23 cellular contexts compared by ENCODE assay signal in the genomic region with DNA sequence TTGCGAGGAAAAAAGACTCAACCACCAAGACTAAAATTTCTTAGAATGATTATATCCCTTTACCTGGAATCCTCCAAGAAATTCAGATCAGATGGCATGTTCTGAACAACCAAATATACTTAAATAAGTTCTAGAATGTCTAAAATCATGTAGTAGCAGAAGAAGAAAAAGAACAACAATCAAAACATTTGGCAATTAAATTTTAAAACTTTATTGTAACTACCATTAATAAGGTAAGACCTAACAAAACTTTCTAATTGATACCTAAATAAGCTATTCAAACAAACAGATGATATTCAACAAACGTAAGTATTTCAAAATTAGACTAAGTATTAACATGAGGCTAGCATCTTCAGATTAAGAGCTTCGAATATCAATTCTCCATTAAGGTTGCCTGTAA. TPM values are rescaled to one million over a fixed set of nuclear protein-coding genes. Genes with fewer than 3 reads are reported as not detected.
DNase-seq lines count a peak whose midpoint lies in the region; ATAC-seq, FAIRE-seq and TF ChIP-seq lines count a peak whose summit lies in the region.
"Had no signal": no experiment of that assay in that cellular context is flagged by ENCODE, and none has a peak within 500 bp of the region (broad histone marks: within the 10 kb centered on the region; RNA-seq: fewer than 3 reads in every experiment).

No MANE protein-coding gene starts in this region.

- no peaks in the 10 kb centered on the region for H3K27me3 Mint-ChIP-seq in activated CD4-positive, alpha-beta T cell treated with anti-CD3 and anti-CD28 coated beads, Interleukin-2, amount 10 ng/mL, durations not matched to agents 7 days and 5 days
- no peaks in the 10 kb centered on the region for H3K27me3 Mint-ChIP-seq in activated CD4-positive, alpha-beta T cell treated with anti-CD3 and anti-CD28 coated beads for 36 hours
- H3K27me3 Mint-ChIP-seq in activated CD8-positive, alpha-beta T cell treated with anti-CD3 and anti-CD28 coated beads for 36 hours = no peaks in the 10 kb centered on the region
- H3K27me3 Mint-ChIP-seq: stimulated activated naive CD8-positive, alpha-beta T cell treated with anti-CD3 and anti-CD28 coated beads, Interleukin-15, Interleukin-2, amounts not matched to agents 100 ng/mL and 50 ng/mL, for 24 hours had no signal

- H3K36me3 ChIP-seq in DOHH2 (ENCODE audit: control insufficient read depth, low read length) (peaks cover 51% of the 10 kb centered on the region), keratinocyte (ENCODE audit: control insufficient read depth in 2 of 2, extremely low read depth in 1 of 2, insufficient read depth in 2 of 2, low read length in 2 of 2) (no peaks in the 10 kb centered on the region)
- H3K36me3 ChIP-seq: gastroesophageal sphincter, prostate gland, upper lobe of right lung had no signal

- no peaks in the 10 kb centered on the region; the same call in 1 of the 2 replicates for H3F3A ChIP-seq in DOHH2 (ENCODE audit: control insufficient read depth, insufficient read depth)

- no peak for FAIRE-seq in keratinocyte (lab: Jason Lieb, UNC)
- FAIRE-seq: GM12891, TTC549 had no signal

- H3K9me2 ChIP-seq in DOHH2 (replicated peaks; ENCODE audit: control insufficient read depth, low read length) = no peaks in the 10 kb centered on the region

- H3K9me1 ChIP-seq in keratinocyte (ENCODE audit: control insufficient read depth, extremely low read depth, insufficient read depth, low read length) = no peaks in the 10 kb centered on the region

- peak overlapping the region; percentile 34 for H3K4me3 Mint-ChIP-seq in activated CD4-positive, alpha-beta T cell treated with anti-CD3 and anti-CD28 coated beads, Interleukin-2, amount 10 ng/mL, durations not matched to agents 7 days and 5 days
- no peak overlapping the region for H3K4me3 Mint-ChIP-seq in activated CD4-positive, alpha-beta T cell treated with anti-CD3 and anti-CD28 coated beads for 36 hours
- peak overlapping the region; percentile 32 for H3K4me3 Mint-ChIP-seq in activated CD8-positive, alpha-beta T cell treated with anti-CD3 and anti-CD28 coated beads for 36 hours

- H3K27me3 ChIP-seq in DOHH2 (ENCODE audit: control insufficient read depth, low read length) = no peaks in the 10 kb centered on the region
- no peaks in the 10 kb centered on the region for H3K27me3 ChIP-seq in keratinocyte (ENCODE audit: control insufficient read depth, extremely low read depth, insufficient read depth, low read length)
- H3K27me3 ChIP-seq: gastroesophageal sphincter, upper lobe of right lung had no signal

- H3K79me2 ChIP-seq in DOHH2 (ENCODE audit: control insufficient read depth, low read length) (peaks cover 98% of the 10 kb centered on the region), keratinocyte (ENCODE audit: control insufficient read depth, insufficient read depth, low read length) (peaks cover 91% of the 10 kb centered on the region)

- H3K36me3 Mint-ChIP-seq in activated CD4-positive, alpha-beta T cell treated with anti-CD3 and anti-CD28 coated beads, Interleukin-2, amount 10 ng/mL, durations not matched to agents 7 days and 5 days (ENCODE audit: low read depth) = peaks cover 9% of the 10 kb centered on the region
- peaks cover 13% of the 10 kb centered on the region for H3K36me3 Mint-ChIP-seq in activated CD4-positive, alpha-beta T cell treated with anti-CD3 and anti-CD28 coated beads for 36 hours (ENCODE audit: low read depth)
- peaks cover 11% of the 10 kb centered on the region for H3K36me3 Mint-ChIP-seq in activated CD8-positive, alpha-beta T cell treated with anti-CD3 and anti-CD28 coated beads for 36 hours (ENCODE audit: low read depth)

- ATAC-seq in activated CD4-positive, alpha-beta T cell treated with anti-CD3 and anti-CD28 coated beads for 36 hours = no peak
- no peak for ATAC-seq in activated CD8-positive, alpha-beta T cell treated with anti-CD3 and anti-CD28 coated beads for 36 hours
- ATAC-seq in HG02642 (IDR thresholded peaks at IDR 0.05; ENCODE audit: poor library complexity, unreplicated experiment) (no peak), GM19463 (IDR thresholded peaks at IDR 0.05; ENCODE audit: unreplicated experiment) (no peak)
- ATAC-seq: gastroesophageal sphincter, left colon, SK-N-SH treated with all-trans-retinoic acid at 6 μM for 48 hours, upper lobe of right lung had no signal

- H4K20me1 ChIP-seq in DOHH2 (ENCODE audit: control insufficient read depth, insufficient read depth, low read depth, low read length) (peaks cover 3% of the 10 kb centered on the region; the same call in 1 of the 2 replicates), keratinocyte (ENCODE audit: control insufficient read depth, extremely low read depth, insufficient read depth, low read length) (no peaks in the 10 kb centered on the region)

- H3K9me3 ChIP-seq in DOHH2 (ENCODE audit: control insufficient read depth, insufficient read depth, low read length) (no peaks in the 10 kb centered on the region), keratinocyte (ENCODE audit: control insufficient read depth, low read depth, low read length) (no peaks in the 10 kb centered on the region)
- H3K9me3 ChIP-seq: gastroesophageal sphincter, prostate gland, upper lobe of right lung had no signal

- H3K4me2 ChIP-seq in DOHH2 (ENCODE audit: low read length) (peak overlapping the region; percentile 80), keratinocyte (ENCODE audit: control insufficient read depth, extremely low read depth, insufficient read depth, low read depth, low read length) (peak overlapping the region; percentile 34)

- H3K27ac ChIP-seq in DOHH2 (ENCODE audit: low read depth, low read length) (no peak overlapping the region), keratinocyte (ENCODE audit: control insufficient read depth, insufficient read depth, low read length) (no peak overlapping the region)
- H3K27ac ChIP-seq: C4-2B, dorsolateral prefrontal cortex, gastroesophageal sphincter, prostate gland, upper lobe of right lung had no signal

- no peak overlapping the region for H3K9ac ChIP-seq in keratinocyte (ENCODE audit: control insufficient read depth, extremely low read depth, insufficient read depth, low read length)

- POLR2A ChIA-PET in activated CD4-positive, alpha-beta T cell treated with anti-CD3 and anti-CD28 coated beads, Interleukin-2, amount 10 ng/mL, durations not matched to agents 7 days and 5 days (lab: Charles Lee) = no interaction called here
- POLR2A ChIA-PET in activated CD4-positive, alpha-beta T cell treated with anti-CD3 and anti-CD28 coated beads for 36 hours (lab: Charles Lee) = interaction anchor here (1.4 kb wide), 1 partner anchor 24 kb away, joined by 4 read pairs; no protein-coding TSS in a partner anchor
- POLR2A ChIA-PET in activated CD8-positive, alpha-beta T cell treated with anti-CD3 and anti-CD28 coated beads for 36 hours (lab: Charles Lee) = no interaction called here

- dilution Hi-C loops in keratinocyte (cut with MboI; ENCODE audit: extremely low pct_ligation_motif_present, low sequenced_read_pairs) = no loop called here

- no peak for DNase-seq in activated CD4-positive, alpha-beta T cell treated with anti-CD3 and anti-CD28 coated beads, Interleukin-2, amount 10 ng/mL, durations not matched to agents 7 days and 5 days
- DNase-seq in activated CD4-positive, alpha-beta T cell treated with anti-CD3 and anti-CD28 coated beads for 36 hours = no peak
- DNase-seq in activated CD8-positive, alpha-beta T cell treated with anti-CD3 and anti-CD28 coated beads for 36 hours = no peak
- DNase-seq in keratinocyte (ENCODE audit: low read depth, low spot score) = no peak
- DNase-seq in activated CD8-positive, alpha-beta memory T cell treated with anti-CD3 and anti-CD28 coated beads, Interleukin-2, amount 50 U/mL, for 48 hours = no peak
- DNase-seq: central memory CD4-positive, alpha-beta T cell; dorsolateral prefrontal cortex; IMR-90; left colon; NCI-H1694 treated with DMSO at 0.1 percent for 48 hours; NCI-H226; stimulated activated CD4-positive, alpha-beta T cell treated with anti-CD3 and anti-CD28 coated beads, Interleukin-2, amount 100 ng/mL, for 24 hours; upper lobe of right lung had no signal

- H3K4me1 Mint-ChIP-seq in activated CD4-positive, alpha-beta T cell treated with anti-CD3 and anti-CD28 coated beads, Interleukin-2, amount 10 ng/mL, durations not matched to agents 7 days and 5 days = peaks cover 34% of the 10 kb centered on the region
- peaks cover 35% of the 10 kb centered on the region for H3K4me1 Mint-ChIP-seq in activated CD4-positive, alpha-beta T cell treated with anti-CD3 and anti-CD28 coated beads for 36 hours
- H3K4me1 Mint-ChIP-seq in activated CD8-positive, alpha-beta T cell treated with anti-CD3 and anti-CD28 coated beads for 36 hours (ENCODE audit: low read depth) = peaks cover 26% of the 10 kb centered on the region

- intact Hi-C loops in activated CD4-positive, alpha-beta T cell treated with anti-CD3 and anti-CD28 coated beads for 36 hours (cut with DNase I, micrococcal nuclease) = no loop called here
- intact Hi-C loops in activated CD8-positive, alpha-beta T cell treated with anti-CD3 and anti-CD28 coated beads for 36 hours (cut with micrococcal nuclease) = no loop called here

- H3K9me3 Mint-ChIP-seq in activated CD4-positive, alpha-beta T cell treated with anti-CD3 and anti-CD28 coated beads, Interleukin-2, amount 10 ng/mL, durations not matched to agents 7 days and 5 days = no peaks in the 10 kb centered on the region
- no peaks in the 10 kb centered on the region for H3K9me3 Mint-ChIP-seq in activated CD4-positive, alpha-beta T cell treated with anti-CD3 and anti-CD28 coated beads for 36 hours (ENCODE audit: low read depth)
- H3K9me3 Mint-ChIP-seq in activated CD8-positive, alpha-beta T cell treated with anti-CD3 and anti-CD28 coated beads for 36 hours = no peaks in the 10 kb centered on the region
- H3K9me3 Mint-ChIP-seq: stimulated activated naive CD8-positive, alpha-beta T cell treated with anti-CD3 and anti-CD28 coated beads, Interleukin-15, Interleukin-2, amounts not matched to agents 100 ng/mL and 50 ng/mL, for 24 hours had no signal

- no peak for TF ChIP-seq CTCF in DOHH2 (IDR thresholded peaks at IDR 0.05; ENCODE audit: low read depth, low read length, poor library complexity, severe bottlenecking)
- TF ChIP-seq CTCF in activated CD8-positive, alpha-beta T cell treated with anti-CD3 and anti-CD28 coated beads for 36 hours (IDR thresholded peaks at IDR 0.05) = no peak
- TF ChIP-seq CTCF in keratinocyte (optimal IDR thresholded peaks at IDR 0.05 in 1 of 3, IDR thresholded peaks at IDR 0.05 in 1 of 3, conservative IDR thresholded peaks at IDR 0.05 in 1 of 3; ENCODE audit: extremely low read depth in 1 of 3, insufficient read depth in 2 of 3, low read length in 3 of 3) = no peak

- no peak overlapping the region for H2AFZ ChIP-seq in keratinocyte (ENCODE audit: control insufficient read depth, low read length)

- CTCF ChIA-PET in activated CD4-positive, alpha-beta T cell treated with anti-CD3 and anti-CD28 coated beads, Interleukin-2, amount 10 ng/mL, durations not matched to agents 7 days and 5 days (lab: Charles Lee) = no interaction called here
- CTCF ChIA-PET in activated CD4-positive, alpha-beta T cell treated with anti-CD3 and anti-CD28 coated beads for 36 hours (lab: Charles Lee) = interaction anchor here (0.9 to 2.1 kb wide), 2 partner anchors 11 to 52 kb away, joined by 3 to 9 read pairs; no protein-coding TSS in a partner anchor
- CTCF ChIA-PET in activated CD8-positive, alpha-beta T cell treated with anti-CD3 and anti-CD28 coated beads for 36 hours (lab: Charles Lee) = no interaction called here

- H3K27ac Mint-ChIP-seq in activated CD4-positive, alpha-beta T cell treated with anti-CD3 and anti-CD28 coated beads, Interleukin-2, amount 10 ng/mL, durations not matched to agents 7 days and 5 days = no peak overlapping the region
- H3K27ac Mint-ChIP-seq in activated CD4-positive, alpha-beta T cell treated with anti-CD3 and anti-CD28 coated beads for 36 hours = no peak overlapping the region
- peak overlapping the region; percentile 15 for H3K27ac Mint-ChIP-seq in activated CD8-positive, alpha-beta T cell treated with anti-CD3 and anti-CD28 coated beads for 36 hours
- H3K27ac Mint-ChIP-seq: stimulated activated naive CD8-positive, alpha-beta T cell treated with anti-CD3 and anti-CD28 coated beads, Interleukin-15, Interleukin-2, amounts not matched to agents 100 ng/mL and 50 ng/mL, for 24 hours had no signal

- H3K4me1 ChIP-seq in DOHH2 (ENCODE audit: control insufficient read depth, low read length) (peaks cover 44% of the 10 kb centered on the region), keratinocyte (ENCODE audit: control insufficient read depth, extremely low read depth, insufficient read depth, low read length) (peaks cover 2% of the 10 kb centered on the region)
- H3K4me1 ChIP-seq: prostate gland had no signal

- H3K4me3 ChIP-seq in DOHH2 (ENCODE audit: low read length) (peak overlapping the region; percentile 84), keratinocyte (ENCODE audit: control insufficient read depth in 2 of 3, extremely low read depth in 1 of 3, insufficient read depth in 2 of 3, low read depth in 1 of 3, low read length in 3 of 3) (no peak overlapping the region)
- H3K4me3 ChIP-seq: dorsolateral prefrontal cortex, gastroesophageal sphincter, prostate gland, upper lobe of right lung had no signal

RNA-seq across cellular contexts. Expression of a gene that starts 4.3 kb away (rescaled TPM):
- 10 to 100 TPM; 81.8 to 86.5 TPM for total RNA-seq in activated CD4-positive, alpha-beta T cell treated with anti-CD3 and anti-CD28 coated beads, Interleukin-2, amount 10 ng/mL, durations not matched to agents 7 days and 5 days
- total RNA-seq in activated CD4-positive, alpha-beta T cell treated with anti-CD3 and anti-CD28 coated beads for 36 hours = 10 to 100 TPM; 80.7 to 85.4 TPM
- total RNA-seq in activated CD8-positive, alpha-beta T cell treated with anti-CD3 and anti-CD28 coated beads for 36 hours = 10 to 100 TPM; 72.3 to 83.6 TPM
- 37.0 to 61.1 TPM (median 47.2 TPM) in 3 replicates for polyA plus RNA-seq in keratinocyte
- polyA plus RNA-seq in keratinocyte (2011; ENCODE audit: low read depth) = 81.7 TPM
- polyA plus RNA-seq in keratinocyte (2011; cell fraction: cytosol; rRNA removed) = 16.6 and 28.1 TPM in 2 replicates
- polyA plus RNA-seq in keratinocyte (2011; cell fraction: nucleus; rRNA removed) = 96.7 and 131 TPM in 2 replicates
- 30.6 and 39.2 TPM in 2 replicates for polyA plus RNA-seq in keratinocyte (2012; ENCODE audit: low replicate concordance)
- 3.7 to 62.8 TPM (median 33.1 TPM) in 3 replicates for polyA minus RNA-seq in keratinocyte
- 15.3 TPM for polyA minus RNA-seq in keratinocyte (2011; cell fraction: cytosol; rRNA and poly(A)+ RNA removed)
- 60.2 and 102 TPM in 2 replicates for polyA minus RNA-seq in keratinocyte (2011; cell fraction: nucleus; rRNA and poly(A)+ RNA removed)
